9 cellular contexts compared by ENCODE assay signal in genomic region chr5:122585111-122585415, GRCh38.
"Had no signal": no experiment of that assay in that cellular context is flagged by ENCODE, and none has a peak within 500 bp of the region (broad histone marks: within the 10 kb centered on the region; RNA-seq: fewer than 3 reads in every experiment).

No MANE protein-coding gene starts in this region.

- H3K27ac Mint-ChIP-seq: activated CD4-positive, alpha-beta memory T cell treated with anti-CD3 and anti-CD28 coated beads, Interleukin-2, amount 10 ng/mL, durations not matched to agents 7 days and 5 days; natural killer cell; T-helper 2 cell treated with Interferon-gamma antibody and Interleukin-4, amounts not matched to agents 5 μg/mL and 100 μg/mL, for 36 hours had no signal

- H3K9me3 ChIP-seq: mucosa of descending colon had no signal

- H3K4me1 Mint-ChIP-seq: activated CD4-positive, alpha-beta memory T cell treated with anti-CD3 and anti-CD28 coated beads, Interleukin-2, amount 10 ng/mL, durations not matched to agents 7 days and 5 days; natural killer cell had no signal

- H3K27ac ChIP-seq: skin epidermis had no signal

- ATAC-seq: esophagus mucosa, mucosa of descending colon, natural killer cell had no signal

- H3K9me3 Mint-ChIP-seq: activated CD4-positive, alpha-beta memory T cell treated with anti-CD3 and anti-CD28 coated beads, Interleukin-2, amount 10 ng/mL, durations not matched to agents 7 days and 5 days; T-helper 2 cell treated with Interferon-gamma antibody and Interleukin-4, amounts not matched to agents 5 μg/mL and 100 μg/mL, for 36 hours had no signal

- H3K36me3 Mint-ChIP-seq: natural killer cell had no signal

- H3K27me3 Mint-ChIP-seq: activated CD4-positive, alpha-beta memory T cell treated with anti-CD3 and anti-CD28 coated beads, Interleukin-2, amount 10 ng/mL, durations not matched to agents 7 days and 5 days had no signal

- H3K4me3 ChIP-seq: mucosa of descending colon, skin epidermis had no signal

- DNase-seq: activated CD4-positive, alpha-beta memory T cell treated with anti-CD3 and anti-CD28 coated beads, Interleukin-2, amount 10 ng/mL, durations not matched to agents 7 days and 5 days; activated CD4-positive, alpha-beta T cell treated with anti-CD3 and anti-CD28 coated beads for 1 hour; activated CD8-positive, alpha-beta memory T cell treated with anti-CD3 and anti-CD28 coated beads, Interleukin-2, amount 50 U/mL, for 48 hours; activated naive CD4-positive, alpha-beta T cell; mucosa of descending colon; natural killer cell had no signal

- H3K4me3 Mint-ChIP-seq: activated CD4-positive, alpha-beta memory T cell treated with anti-CD3 and anti-CD28 coated beads, Interleukin-2, amount 10 ng/mL, durations not matched to agents 7 days and 5 days; natural killer cell; T-helper 2 cell treated with Interferon-gamma antibody and Interleukin-4, amounts not matched to agents 5 μg/mL and 100 μg/mL, for 36 hours had no signal
